8 cellular contexts compared by ENCODE assay signal in genomic region chr3:130850044-130850797, GRCh38. TPM values are rescaled to one million over a fixed set of nuclear protein-coding genes. Genes with fewer than 3 reads are reported as not detected.
DNase-seq lines count a peak whose midpoint lies in the region; ATAC-seq and TF ChIP-seq lines count a peak whose summit lies in the region.

No MANE protein-coding gene starts in this region.

- no peaks in the 10 kb centered on the region for H3K36me3 ChIP-seq in CD4-positive, CD25-positive, alpha-beta regulatory T cell (ENCODE audit: control insufficient read depth, insufficient read depth, low read length)
- no peaks in the 10 kb centered on the region for H3K36me3 ChIP-seq in ascending aorta

- peak; percentile 20 to 66 (median 27) for DNase-seq in CD4-positive, CD25-positive, alpha-beta regulatory T cell
- DNase-seq in RPMI7951 (ENCODE audit: low read depth) = peak; percentile 88
- DNase-seq in ascending aorta (ENCODE audit: low spot score in 2 of 2) = no peak
- DNase-seq in medulla oblongata (ENCODE audit: extremely low spot score) = peak; percentile 90
- DNase-seq in stimulated activated naive CD8-positive, alpha-beta T cell treated with anti-CD3 and anti-CD28 coated beads, Interleukin-15, amount 100 ng/mL, for 72 hours = peak; percentile 52 to 74
- no peak for DNase-seq in HuH-7 (ENCODE audit: low spot score)

- peaks cover 22% of the 10 kb centered on the region for H3K4me1 ChIP-seq in CD4-positive, CD25-positive, alpha-beta regulatory T cell (ENCODE audit: control insufficient read depth, insufficient read depth, low read length, poor library complexity, severe bottlenecking)
- H3K4me1 ChIP-seq in ascending aorta = no peaks in the 10 kb centered on the region

- no peak for TF ChIP-seq CTCF in ascending aorta (IDR thresholded peaks at IDR 0.05)

- no peaks in the 10 kb centered on the region for H3K9me3 ChIP-seq in CD4-positive, CD25-positive, alpha-beta regulatory T cell (ENCODE audit: control insufficient read depth in 2 of 2, low read length in 2 of 2)
- H3K9me3 ChIP-seq in ascending aorta = no peaks in the 10 kb centered on the region

- no peaks in the 10 kb centered on the region for H3K9me3 Mint-ChIP-seq in CD4-positive, CD25-positive, alpha-beta regulatory T cell
- no peaks in the 10 kb centered on the region for H3K9me3 Mint-ChIP-seq in stimulated activated naive CD8-positive, alpha-beta T cell treated with anti-CD3 and anti-CD28 coated beads, Interleukin-15, amount 100 ng/mL, for 72 hours

- H3K4me3 Mint-ChIP-seq in CD4-positive, CD25-positive, alpha-beta regulatory T cell = peak overlapping the region; percentile 52 to 91 (median 54)
- peak overlapping the region; percentile 71 to 80 for H3K4me3 Mint-ChIP-seq in stimulated activated naive CD8-positive, alpha-beta T cell treated with anti-CD3 and anti-CD28 coated beads, Interleukin-15, amount 100 ng/mL, for 72 hours

- H3K36me3 Mint-ChIP-seq in CD4-positive, CD25-positive, alpha-beta regulatory T cell = no peaks in the 10 kb centered on the region

- no peaks in the 10 kb centered on the region for H3K27me3 Mint-ChIP-seq in CD4-positive, CD25-positive, alpha-beta regulatory T cell
- peaks cover 37% of the 10 kb centered on the region for H3K27me3 Mint-ChIP-seq in stimulated activated naive CD8-positive, alpha-beta T cell treated with anti-CD3 and anti-CD28 coated beads, Interleukin-15, amount 100 ng/mL, for 72 hours

- H3K27me3 ChIP-seq in CD4-positive, CD25-positive, alpha-beta regulatory T cell (ENCODE audit: control insufficient read depth, insufficient read depth, low read length) = no peaks in the 10 kb centered on the region
- H3K27me3 ChIP-seq in ascending aorta = no peaks in the 10 kb centered on the region

- H3K4me1 Mint-ChIP-seq in CD4-positive, CD25-positive, alpha-beta regulatory T cell = peaks cover 11 to 57% (median 21%) of the 10 kb centered on the region in 4 donors
- peaks cover 51% of the 10 kb centered on the region for H3K4me1 Mint-ChIP-seq in stimulated activated naive CD8-positive, alpha-beta T cell treated with anti-CD3 and anti-CD28 coated beads, Interleukin-15, amount 100 ng/mL, for 72 hours

- intact Hi-C loops in ascending aorta (cut with DNase I) = no loop called here

- H3K27ac ChIP-seq in CD4-positive, CD25-positive, alpha-beta regulatory T cell (ENCODE audit: insufficient read depth, low read length, poor library complexity, severe bottlenecking) = peak overlapping the region; percentile 59
- peak overlapping the region; percentile 41 to 56 for H3K27ac ChIP-seq in ascending aorta

- peak overlapping the region; percentile 83 for H3K4me3 ChIP-seq in CD4-positive, CD25-positive, alpha-beta regulatory T cell (ENCODE audit: low read depth, low read length)
- H3K4me3 ChIP-seq in ascending aorta = peak overlapping the region; percentile 20 to 52

- peak overlapping the region; percentile 44 to 84 (median 72) for H3K27ac Mint-ChIP-seq in CD4-positive, CD25-positive, alpha-beta regulatory T cell
- peak overlapping the region; percentile 94 to 98 for H3K27ac Mint-ChIP-seq in stimulated activated naive CD8-positive, alpha-beta T cell treated with anti-CD3 and anti-CD28 coated beads, Interleukin-15, amount 100 ng/mL, for 72 hours

- peak; percentile 68 to 69 for ATAC-seq in CD4-positive, CD25-positive, alpha-beta regulatory T cell (ENCODE audit: low read depth in 2 of 2)
- ATAC-seq in GM19438 (IDR thresholded peaks at IDR 0.05; ENCODE audit: low read depth, unreplicated experiment) = peak; percentile 55
- peak; percentile 57 for ATAC-seq in HG03469 (IDR thresholded peaks at IDR 0.05; ENCODE audit: unreplicated experiment)
- peak; percentile 98 for ATAC-seq in stimulated activated naive CD8-positive, alpha-beta T cell treated with anti-CD3 and anti-CD28 coated beads, Interleukin-15, amount 100 ng/mL, for 72 hours

RNA-seq across cellular contexts. Expression of gene ATP2C1, which starts 43.7 kb away (rescaled TPM):
- total RNA-seq in CD4-positive, CD25-positive, alpha-beta regulatory T cell = 83.6 TPM
- polyA plus RNA-seq in CD4-positive, CD25-positive, alpha-beta regulatory T cell = 10 to 100 TPM; 10.5 to 20.3 (median 15.6) TPM
- 62.5 and 67.1 TPM in 2 replicates for total RNA-seq in RPMI7951 (2014; rRNA removed; shearing (Covaris generic))
- total RNA-seq in ascending aorta = 11.8 TPM

Comparison
In these comparisons a context has a peak if more than half of its experiments do, and no peak if none do; other contexts are left out.
1. DNase-seq: peak in CD4-positive, CD25-positive, alpha-beta regulatory T cell (3 of 3), RPMI7951 (single experiment), medulla oblongata (single experiment) and stimulated activated naive CD8-positive, alpha-beta T cell treated with anti-CD3 and anti-CD28 coated beads, Interleukin-15, amount 100 ng/mL, for 72 hours (2 of 2); none in ascending aorta (0 of 2) and HuH-7 (single experiment).
2. Peak in every context shown above with its lines, with median percentiles within 50 percentile points of each other: ATAC-seq.